8 cellular contexts compared by ENCODE assay signal in the genomic region with DNA sequence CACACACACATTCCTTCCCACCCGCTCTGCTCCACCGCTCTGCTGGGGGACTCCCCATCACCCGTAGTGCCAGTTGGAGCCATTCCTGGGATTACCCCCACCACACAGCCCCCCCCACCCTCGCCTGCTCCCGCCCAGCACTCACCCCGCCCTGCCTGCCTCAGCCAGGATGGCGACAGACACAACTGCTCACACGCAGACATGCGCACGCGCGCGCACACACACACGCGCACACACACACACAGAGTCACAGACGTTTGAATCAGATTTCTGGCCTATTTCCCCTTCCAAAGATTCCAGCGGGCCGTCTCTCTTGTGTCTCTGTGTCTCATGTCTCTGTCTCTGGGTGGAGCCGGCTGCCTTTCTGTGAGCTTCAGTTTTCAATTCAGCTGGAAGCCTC. TPM values are rescaled to one million over a fixed set of nuclear protein-coding genes. Genes with fewer than 3 reads are reported as not detected.
A peak's percentile ranks its signal among the peaks of the same experiment; 100 is the strongest.
DNase-seq lines count a peak whose midpoint lies in the region; ATAC-seq and TF ChIP-seq lines count a peak whose summit lies in the region.
"Had no signal": no experiment of that assay in that cellular context is flagged by ENCODE, and none has a peak within 500 bp of the region (broad histone marks: within the 10 kb centered on the region; RNA-seq: fewer than 3 reads in every experiment).

No MANE protein-coding gene starts in this region.

- H3K4me3 ChIP-seq in H7 (ENCODE audit: insufficient read depth, low read depth, low read length) (peak overlapping the region; percentile 12; the same call in 1 of the 2 replicates), foreskin fibroblast (ENCODE audit: low read depth in 1 of 2, low read length in 2 of 2) (peak overlapping the region; percentile 17 to 29), skeletal muscle satellite cell (ENCODE audit: low read length) (no peak overlapping the region)

- H3K27me3 ChIP-seq in H7 (ENCODE audit: control insufficient read depth, insufficient read depth, low read length) (peaks cover 59% of the 10 kb centered on the region), skeletal muscle satellite cell (ENCODE audit: control insufficient read depth, insufficient read depth, low read length) (peaks cover 48% of the 10 kb centered on the region)

- H3K4me1 ChIP-seq in skeletal muscle satellite cell (ENCODE audit: control insufficient read depth, insufficient read depth, low read length) = peaks cover 16% of the 10 kb centered on the region

- H3K36me3 ChIP-seq in H7 (replicated peaks; ENCODE audit: control insufficient read depth, insufficient read depth, low read length) (no peaks in the 10 kb centered on the region), skeletal muscle satellite cell (ENCODE audit: insufficient read depth, low read length) (no peaks in the 10 kb centered on the region)

- no peak for TF ChIP-seq CTCF in foreskin fibroblast (IDR thresholded peaks at IDR 0.05; ENCODE audit: low read depth, low read length)

- H3K9me3 ChIP-seq in T-helper 17 cell (ENCODE audit: control insufficient read depth, low read length, poor library complexity, severe bottlenecking) (no peaks in the 10 kb centered on the region), skeletal muscle satellite cell (replicated peaks; ENCODE audit: low read length) (no peaks in the 10 kb centered on the region)

- peak overlapping the region; percentile 83 for H3K27ac Mint-ChIP-seq in T-helper 17 cell

- no peaks in the 10 kb centered on the region for H3K36me3 Mint-ChIP-seq in T-helper 17 cell (ENCODE audit: low read depth)

- no peak for ATAC-seq in T-helper 17 cell
- no peak for ATAC-seq in HG03139 (IDR thresholded peaks at IDR 0.05; ENCODE audit: unreplicated experiment)

- DNase-seq in H7 = no peak
- DNase-seq in T-helper 17 cell = no peak
- peak; percentile 84 to 92 for DNase-seq in foreskin fibroblast
- DNase-seq in ureter (ENCODE audit: low spot score) = no peak
- no peak for DNase-seq in activated CD8-positive, alpha-beta memory T cell treated with anti-CD3 and anti-CD28 coated beads, Interleukin-2, amount 50 U/mL, for 4 hours
- DNase-seq: SIG-M5 had no signal

- peaks cover 44% of the 10 kb centered on the region for H3K27me3 Mint-ChIP-seq in T-helper 17 cell

- H3K4me2 ChIP-seq in skeletal muscle satellite cell (ENCODE audit: low read length) = peak overlapping the region; percentile 42

- H3K4me1 Mint-ChIP-seq in T-helper 17 cell = peaks cover 22% of the 10 kb centered on the region

- peak overlapping the region; percentile 12 for H3K4me3 Mint-ChIP-seq in T-helper 17 cell

- H3K9ac ChIP-seq in skeletal muscle satellite cell (ENCODE audit: low read depth, low read length) = no peak overlapping the region

RNA-seq across cellular contexts. Expression of a gene that starts 4.4 kb away (rescaled TPM):
- 1.5 and 1.9 TPM in 2 replicates for total RNA-seq in H7 (2014; rRNA removed; shearing (Covaris generic))
- total RNA-seq in T-helper 17 cell (under 1 TPM; 0.05 to 0.18 TPM), ureter (0.36 TPM)
- total RNA-seq in skeletal muscle satellite cell (2012; rRNA removed) = 0.51 and 1.1 TPM in 2 replicates

RNA-seq across cellular contexts. Expression of a gene that starts 17.9 kb away (rescaled TPM):
- total RNA-seq in H7 (2014; rRNA removed; shearing (Covaris generic)) = 31.0 and 42.6 TPM in 2 replicates
- total RNA-seq in T-helper 17 cell (10 to 100 TPM; 11.3 to 16.4 TPM), ureter (101 TPM)
- total RNA-seq in skeletal muscle satellite cell (2012; rRNA removed) = 59.4 and 91.0 TPM in 2 replicates

RNA-seq across cellular contexts. Expression of a gene that starts 32.4 kb away (rescaled TPM):
- 0.07 and 0.87 TPM in 2 replicates for total RNA-seq in H7 (2014; rRNA removed; shearing (Covaris generic))
- total RNA-seq in T-helper 17 cell = not detected
- total RNA-seq in skeletal muscle satellite cell (2012; rRNA removed) = under 0.01 TPM in 1 of 2 replicates, not detected in the other
- 70.5 TPM for total RNA-seq in ureter

RNA-seq across cellular contexts. Expression of a gene that starts 56.7 kb away (rescaled TPM):
- 0.62 and 3.2 TPM in 2 replicates for total RNA-seq in H7 (2014; rRNA removed; shearing (Covaris generic))
- total RNA-seq in T-helper 17 cell (1 to 10 TPM; 1.2 to 1.3 TPM), ureter (1.1 TPM)
- total RNA-seq in skeletal muscle satellite cell (2012; rRNA removed) = 0.44 and 0.51 TPM in 2 replicates

Comparison
In these comparisons a context has a peak if more than half of its experiments do, and no peak if none do; other contexts are left out.
1. DNase-seq: peak in foreskin fibroblast (2 of 2); none in H7 (single experiment), T-helper 17 cell (0 of 3), ureter (single experiment) and activated CD8-positive, alpha-beta memory T cell treated with anti-CD3 and anti-CD28 coated beads, Interleukin-2, amount 50 U/mL, for 4 hours (single experiment).
2. RNA of a gene that starts 32.4 kb away (total RNA-seq): 70.5 TPM in ureter (single experiment); 0.07 to 0.87 TPM in H7 and not detected in T-helper 17 cell; every median in the first group is over 10 times any median in the second.